8 cellular contexts compared by ENCODE assay signal in genomic region chr12:110531741-110532333, GRCh38. TPM values are rescaled to one million over a fixed set of nuclear protein-coding genes. Genes with fewer than 3 reads are reported as not detected.
DNase-seq lines count a peak whose midpoint lies in the region; ATAC-seq, FAIRE-seq and TF ChIP-seq lines count a peak whose summit lies in the region.

No MANE protein-coding gene starts in this region.

- peak overlapping the region; percentile 32 for H3K27ac Mint-ChIP-seq in CD8-positive, alpha-beta T cell
- peak overlapping the region; percentile 59 for H3K27ac Mint-ChIP-seq in stimulated activated naive CD8-positive, alpha-beta T cell treated with anti-CD3 and anti-CD28 coated beads, Interleukin-15, Interleukin-2, amounts not matched to agents 100 ng/mL and 50 ng/mL, for 24 hours

- peaks cover 60% of the 10 kb centered on the region for H3K36me3 Mint-ChIP-seq in CD8-positive, alpha-beta T cell
- peaks cover 60% of the 10 kb centered on the region for H3K36me3 Mint-ChIP-seq in stimulated activated naive CD8-positive, alpha-beta T cell treated with anti-CD3 and anti-CD28 coated beads, Interleukin-15, Interleukin-2, amounts not matched to agents 100 ng/mL and 50 ng/mL, for 24 hours (ENCODE audit: low read depth)

- H3K4me3 Mint-ChIP-seq in CD8-positive, alpha-beta T cell, result no peak overlapping the region
- peak overlapping the region; percentile 2 for H3K4me3 Mint-ChIP-seq in stimulated activated naive CD8-positive, alpha-beta T cell treated with anti-CD3 and anti-CD28 coated beads, Interleukin-15, Interleukin-2, amounts not matched to agents 100 ng/mL and 50 ng/mL, for 24 hours

- no peak for FAIRE-seq in bronchial epithelial cell (lab: Jason Lieb, UNC)

- WGBS in adrenal gland, 4 donors, result 41 to 60% (median 49%) methylated on average over 2 of the region's 2 CpGs

- POLR2A ChIA-PET in CD8-positive, alpha-beta T cell (lab: Charles Lee), result interaction anchor here (0.6 to 0.8 kb wide), 2 partner anchors 30 to 283 kb away, joined by 3 read pairs; partner anchors contain the start of genes RAD9B and VPS29
- POLR2A ChIA-PET in HEK293T (lab: Yijun Ruan, JAX), result interaction anchor here (0.6 kb wide), 1 partner anchor 52 kb away, joined by 3 read pairs; no protein-coding TSS in a partner anchor

- H3K4me1 Mint-ChIP-seq in CD8-positive, alpha-beta T cell (ENCODE audit: low read depth), result peaks cover 8% of the 10 kb centered on the region
- peaks cover 50% of the 10 kb centered on the region for H3K4me1 Mint-ChIP-seq in stimulated activated naive CD8-positive, alpha-beta T cell treated with anti-CD3 and anti-CD28 coated beads, Interleukin-15, Interleukin-2, amounts not matched to agents 100 ng/mL and 50 ng/mL, for 24 hours (ENCODE audit: low read depth)

- CTCF ChIA-PET in CD8-positive, alpha-beta T cell (lab: Charles Lee), result interaction anchor here (5.0 kb wide), 1 partner anchor 69 kb away, joined by 25 read pairs; no protein-coding TSS in a partner anchor
- CTCF ChIA-PET in HEK293T (lab: Yijun Ruan, JAX), result no interaction called here

- intact Hi-C loops in CD8-positive, alpha-beta T cell (cut with DNase I, micrococcal nuclease), result no loop called here
- intact Hi-C loops in adrenal gland (cut with DNase I), result no loop called here

- no peak for ATAC-seq in CD8-positive, alpha-beta T cell
- ATAC-seq in GM19372 (IDR thresholded peaks at IDR 0.05; ENCODE audit: low read depth, unreplicated experiment) (peak; percentile 86), HG03280 (IDR thresholded peaks at IDR 0.05; ENCODE audit: unreplicated experiment) (peak; percentile 78)

- no peaks in the 10 kb centered on the region for H3K9me3 Mint-ChIP-seq in CD8-positive, alpha-beta T cell
- H3K9me3 Mint-ChIP-seq in stimulated activated naive CD8-positive, alpha-beta T cell treated with anti-CD3 and anti-CD28 coated beads, Interleukin-15, Interleukin-2, amounts not matched to agents 100 ng/mL and 50 ng/mL, for 24 hours, result no peaks in the 10 kb centered on the region

- no peaks in the 10 kb centered on the region for H3K27me3 ChIP-seq in CD8-positive, alpha-beta T cell (ENCODE audit: insufficient read depth, low read length)
- no peaks in the 10 kb centered on the region for H3K27me3 ChIP-seq in bronchial epithelial cell (ENCODE audit: control insufficient read depth, insufficient read depth, low read length)
- no peaks in the 10 kb centered on the region for H3K27me3 ChIP-seq in adrenal gland

- DNase-seq in CD8-positive, alpha-beta T cell, result no peak
- DNase-seq in bronchial epithelial cell (ENCODE audit: low read depth), result peak; percentile 18
- no peak for DNase-seq in adrenal gland
- DNase-seq in activated CD4-positive, alpha-beta T cell treated with anti-CD3 and anti-CD28 coated beads, Interleukin-2, amount 50 U/mL, for 1 hour, result no peak
- no peak for DNase-seq in HEK293T (ENCODE audit: extremely low spot score)

- H3K4me3 ChIP-seq in CD8-positive, alpha-beta T cell (ENCODE audit: low read depth, low read length), result no peak overlapping the region
- H3K4me3 ChIP-seq in bronchial epithelial cell (ENCODE audit: low read depth, low read length) (no peak overlapping the region), adrenal gland (no peak overlapping the region)

- no peaks in the 10 kb centered on the region for H3K9me3 ChIP-seq in CD8-positive, alpha-beta T cell (ENCODE audit: low read length)
- no peaks in the 10 kb centered on the region for H3K9me3 ChIP-seq in adrenal gland (replicated peaks in 1 of 3)

- no peaks in the 10 kb centered on the region for H3K4me1 ChIP-seq in CD8-positive, alpha-beta T cell (ENCODE audit: insufficient read depth, low read length)
- peaks cover 11 to 16% of the 10 kb centered on the region in 2 donors for H3K4me1 ChIP-seq in adrenal gland (replicated peaks in 1 of 2)

- no peak overlapping the region for H3K27ac ChIP-seq in CD8-positive, alpha-beta T cell (ENCODE audit: low read depth, low read length)
- peak overlapping the region in 1 of 5 donors; percentile 13 for H3K27ac ChIP-seq in adrenal gland

- TF ChIP-seq CTCF in CD8-positive, alpha-beta T cell (IDR thresholded peaks at IDR 0.05), result no peak
- no peak for TF ChIP-seq CTCF in bronchial epithelial cell (IDR thresholded peaks at IDR 0.05; ENCODE audit: insufficient read depth, low read length, severe bottlenecking)
- no peak for TF ChIP-seq CTCF in adrenal gland (IDR thresholded peaks at IDR 0.05)

- no peak for TF ChIP-seq POLR2A in adrenal gland (IDR thresholded peaks at IDR 0.05)

- peaks cover 9% of the 10 kb centered on the region for H3K36me3 ChIP-seq in CD8-positive, alpha-beta T cell (ENCODE audit: insufficient read depth, low read length)
- H3K36me3 ChIP-seq in bronchial epithelial cell (ENCODE audit: control insufficient read depth, insufficient read depth, low read length), result peaks cover 6% of the 10 kb centered on the region
- H3K36me3 ChIP-seq in adrenal gland (replicated peaks in 1 of 2), result peaks cover 0 to 16% of the 10 kb centered on the region in 2 donors

- H3K27me3 Mint-ChIP-seq in CD8-positive, alpha-beta T cell (ENCODE audit: low read depth), result no peaks in the 10 kb centered on the region
- no peaks in the 10 kb centered on the region for H3K27me3 Mint-ChIP-seq in stimulated activated naive CD8-positive, alpha-beta T cell treated with anti-CD3 and anti-CD28 coated beads, Interleukin-15, Interleukin-2, amounts not matched to agents 100 ng/mL and 50 ng/mL, for 24 hours

TF ChIP-seq in HEK293T, 16 proteins besides CTCF, POLR2A, EP300 and RAD21:
- no peak for TF ChIP-seq L3MBTL2 (conservative IDR thresholded peaks at IDR 0.05)
- no peak for TF ChIP-seq FOXM1 (IDR thresholded peaks at IDR 0.05; ENCODE audit: borderline replicate concordance)
- TF ChIP-seq LEF1 (IDR thresholded peaks at IDR 0.05; ENCODE audit: borderline replicate concordance), result no peak
- no peak for TF ChIP-seq ZNF384 (IDR thresholded peaks at IDR 0.05)
- TF ChIP-seq ARNT (IDR thresholded peaks at IDR 0.05), result no peak
- TF ChIP-seq PKNOX1 (IDR thresholded peaks at IDR 0.05), result no peak
TF ChIP-seq in HEK293T: peak in this region for 0.

RNA-seq across cellular contexts. Expression of gene RAD9B, which starts 29.7 kb away (rescaled TPM):
- total RNA-seq in CD8-positive, alpha-beta T cell, result 1 to 10 TPM in 1 of 2 experiments, under 1 TPM in 1; 0.57 to 1.5 TPM
- total RNA-seq in bronchial epithelial cell, result 0.26 TPM in 2 replicates
- total RNA-seq in adrenal gland, result 1 to 10 TPM in 2 of 8 donors, under 1 TPM in 5, not detected in 1; 0.14 to 3.6 (median 0.46) TPM
- polyA plus RNA-seq in adrenal gland, result under 1 TPM; 0.20 to 0.24 (median 0.22) TPM

RNA-seq across cellular contexts. Expression of gene VPS29, which starts 29.9 kb away (rescaled TPM):
- total RNA-seq in CD8-positive, alpha-beta T cell, result 10 to 100 TPM; 49.6 to 53.5 TPM
- total RNA-seq in bronchial epithelial cell, result 46.5 and 55.3 TPM in 2 replicates
- 100 to 1,000 TPM in 4 of 8 donors, 10 to 100 TPM in 4; 56.7 to 263 (median 98.5) TPM for total RNA-seq in adrenal gland
- 100 to 1,000 TPM; 119 to 200 (median 140) TPM for polyA plus RNA-seq in adrenal gland

RNA-seq across cellular contexts. Expression of gene PPTC7, which starts 51.3 kb away (rescaled TPM):
- total RNA-seq in CD8-positive, alpha-beta T cell, result 10 to 100 TPM; 49.6 to 50.4 TPM
- 8.7 and 10.8 TPM in 2 replicates for total RNA-seq in bronchial epithelial cell
- total RNA-seq in adrenal gland, result 10 to 100 TPM; 13.9 to 29.9 (median 23.5) TPM
- polyA plus RNA-seq in adrenal gland, result 10 to 100 TPM in 1 of 3 donors, 1 to 10 TPM in 2; 7.1 to 43.4 (median 7.9) TPM
